In the genomic region with DNA sequence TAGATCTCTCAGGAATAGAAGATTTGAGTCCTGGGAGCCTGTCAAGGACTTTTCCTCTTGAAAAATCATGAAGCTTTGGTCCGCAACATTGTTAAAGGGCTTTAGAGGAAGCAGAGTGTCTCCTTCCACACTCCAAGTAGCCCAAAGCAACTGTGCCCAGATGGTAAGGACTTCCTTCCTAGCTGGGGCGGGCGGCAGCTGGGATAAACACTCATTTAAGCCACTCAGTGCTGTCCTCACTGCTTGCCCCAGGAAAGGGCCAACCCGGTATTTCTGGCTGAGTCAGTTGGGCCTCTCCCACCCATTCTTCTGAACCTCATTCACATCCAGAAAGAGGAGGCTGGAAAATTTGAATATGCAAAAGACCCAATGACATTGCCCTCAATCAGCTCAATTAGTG, we compare ENCODE assay signal across 18 cellular contexts.
A peak's percentile ranks its signal among the peaks of the same experiment; 100 is the strongest.
DNase-seq lines count a peak whose midpoint lies in the region; TF ChIP-seq lines count a peak whose summit lies in the region.
"Had no signal": no experiment of that assay in that cellular context is flagged by ENCODE, and none has a peak within 500 bp of the region (broad histone marks: within the 10 kb centered on the region; RNA-seq: fewer than 3 reads in every experiment).

No MANE protein-coding gene starts in this region.

- peak overlapping the region; percentile 16 for H3K27ac Mint-ChIP-seq in osteocyte (ENCODE audit: unreplicated experiment)
- H3K27ac Mint-ChIP-seq: activated T-cell treated with anti-CD3 and anti-CD28 coated beads, Interleukin-2, amount 50 U/mL, for 24 hours; T-helper 2 cell treated with Interferon-gamma antibody and Interleukin-4, amounts not matched to agents 5 μg/mL and 100 μg/mL, for 36 hours had no signal

- no peak overlapping the region for H3K4me3 ChIP-seq in esophagus (ENCODE audit: low read depth in 1 of 2, low read length in 2 of 2)
- H3K4me3 ChIP-seq: A549, gastrocnemius medialis, transverse colon had no signal

- peaks cover 29% of the 10 kb centered on the region for H3K4me1 Mint-ChIP-seq in osteocyte (ENCODE audit: unreplicated experiment)

- H3K27me3 Mint-ChIP-seq in osteocyte (ENCODE audit: unreplicated experiment) = no peaks in the 10 kb centered on the region

- H3K4me3 Mint-ChIP-seq in osteocyte (ENCODE audit: unreplicated experiment) = no peak overlapping the region
- H3K4me3 Mint-ChIP-seq: activated T-cell treated with anti-CD3 and anti-CD28 coated beads, Interleukin-2, amount 50 U/mL, for 24 hours; T-helper 2 cell treated with Interferon-gamma antibody and Interleukin-4, amounts not matched to agents 5 μg/mL and 100 μg/mL, for 36 hours had no signal

- TF ChIP-seq CTCF in osteocyte (IDR thresholded peaks at IDR 0.05) = no peak

- H3K9me3 Mint-ChIP-seq in osteocyte (ENCODE audit: unreplicated experiment) = no peaks in the 10 kb centered on the region
- H3K9me3 Mint-ChIP-seq: activated T-cell treated with anti-CD3 and anti-CD28 coated beads, Interleukin-2, amount 50 U/mL, for 24 hours; T-helper 2 cell treated with Interferon-gamma antibody and Interleukin-4, amounts not matched to agents 5 μg/mL and 100 μg/mL, for 36 hours had no signal

- no peaks in the 10 kb centered on the region for H3K27me3 ChIP-seq in esophagus (ENCODE audit: control insufficient read depth in 1 of 2, insufficient read depth in 2 of 2, low read length in 2 of 2)
- H3K27me3 ChIP-seq: gastrocnemius medialis had no signal

- H3K9me3 ChIP-seq in esophagus (ENCODE audit: control insufficient read depth in 2 of 2, insufficient read depth in 1 of 2, low read depth in 1 of 2, low read length in 1 of 2) = no peaks in the 10 kb centered on the region
- H3K9me3 ChIP-seq: A549, gastrocnemius medialis, transverse colon had no signal

- H3K4me1 ChIP-seq in esophagus (ENCODE audit: control insufficient read depth in 2 of 2, insufficient read depth in 2 of 2, low read length in 1 of 2) = peaks cover 2 to 24% of the 10 kb centered on the region in 2 donors
- H3K4me1 ChIP-seq: gastrocnemius medialis, transverse colon had no signal

- peak overlapping the region; percentile 82 to 90 for H3K27ac ChIP-seq in esophagus (ENCODE audit: low read depth in 2 of 2, low read length in 1 of 2)
- H3K27ac ChIP-seq: A549, gastrocnemius medialis, transverse colon had no signal

- DNase-seq in NCI-H510A (lab: John Stamatoyannopoulos, UW) (peak; percentile 10), NCI-H510A treated with DMSO at 0.1 percent for 48 hours (lab: John Stamatoyannopoulos, UW) (no peak), NCI-H524 treated with DMSO at 0.1 percent for 48 hours (lab: John Stamatoyannopoulos, UW) (peak; percentile 54), osteocyte (ENCODE audit: extremely low spot score, unreplicated experiment) (no peak), NCI-H2196 treated with DMSO at 0.1 percent for 48 hours (lab: John Stamatoyannopoulos, UW; ENCODE audit: unreplicated experiment) (no peak), middle frontal gyrus (ENCODE audit: extremely low spot score, low spot score) (no peak)
- no peak for DNase-seq in activated CD4-positive, CD25-positive, alpha-beta regulatory T cell (lab: John Stamatoyannopoulos, UW)
- DNase-seq: activated CD4-positive, alpha-beta T cell treated with anti-CD3 and anti-CD28 coated beads, Interleukin-2, amount 50 U/mL, for 1 hour; activated T-cell treated with anti-CD3 and anti-CD28 coated beads, Interleukin-2, amount 50 U/mL, for 24 hours; effector CD8-positive, alpha-beta T cell; gastrocnemius medialis; midbrain; NCI-H1092 treated with DMSO at 0.1 percent for 48 hours; stimulated activated CD4-positive, alpha-beta T cell treated with anti-CD3 and anti-CD28 coated beads, Interleukin-4, amount 100 ng/mL, for 24 hours; transverse colon had no signal

- H3K36me3 Mint-ChIP-seq in osteocyte (ENCODE audit: unreplicated experiment) = no peaks in the 10 kb centered on the region

- WGBS in esophagus, 2 donors = 36 to 43% methylated on average over 4 of the region's 4 CpGs

- no peaks in the 10 kb centered on the region for H3K36me3 ChIP-seq in esophagus (ENCODE audit: control insufficient read depth in 2 of 2, insufficient read depth in 2 of 2, low read length in 1 of 2)
- H3K36me3 ChIP-seq: gastrocnemius medialis, transverse colon had no signal

Comparison
In these comparisons a context has a peak if more than half of its experiments do, and no peak if none do; other contexts are left out.
1. DNase-seq: peak in NCI-H510A (single experiment) and NCI-H524 treated with DMSO at 0.1 percent for 48 hours (single experiment); none in NCI-H510A treated with DMSO at 0.1 percent for 48 hours (single experiment), osteocyte (single experiment), activated CD4-positive, CD25-positive, alpha-beta regulatory T cell (0 of 4), NCI-H2196 treated with DMSO at 0.1 percent for 48 hours (single experiment) and middle frontal gyrus (single experiment).